11 cellular contexts compared by ENCODE assay signal in the genomic region with DNA sequence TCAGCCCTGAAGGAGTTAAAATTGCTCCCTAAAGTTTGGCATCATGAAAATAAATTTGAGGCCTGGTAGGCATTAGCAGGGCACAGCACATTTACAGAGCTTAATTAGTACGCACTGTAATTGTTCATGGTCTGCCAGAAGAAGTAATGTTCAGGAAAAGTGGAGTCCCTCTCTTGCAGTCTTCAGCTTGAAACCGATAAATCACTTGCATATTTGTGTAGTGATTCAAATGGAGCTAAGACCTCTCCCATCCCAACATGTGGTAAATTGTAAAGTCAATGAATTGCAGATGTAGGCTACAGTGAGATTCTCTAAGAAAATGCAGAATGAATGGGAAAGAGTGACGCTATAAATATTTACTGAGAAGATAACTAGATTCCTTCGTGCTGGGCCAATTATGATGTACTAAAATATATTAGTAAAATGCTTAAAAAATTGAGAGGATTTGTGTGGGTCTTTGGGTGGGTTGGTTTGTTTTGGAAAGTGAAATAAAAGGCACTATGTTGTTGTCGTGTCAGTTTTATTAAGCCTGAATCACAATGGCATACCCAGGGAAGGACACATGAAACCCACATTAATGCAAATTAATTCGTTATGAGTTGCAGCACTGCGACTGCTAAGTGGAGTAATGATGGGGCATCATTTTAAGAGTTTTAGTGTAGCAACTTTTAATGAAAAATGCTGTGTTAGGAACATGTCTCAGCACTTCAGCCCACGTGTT. TPM values are rescaled to one million over a fixed set of nuclear protein-coding genes. Genes with fewer than 3 reads are reported as not detected.
DNase-seq lines count a peak whose midpoint lies in the region; ATAC-seq and TF ChIP-seq lines count a peak whose summit lies in the region.
"Had no signal": no experiment of that assay in that cellular context is flagged by ENCODE, and none has a peak within 500 bp of the region (broad histone marks: within the 10 kb centered on the region; RNA-seq: fewer than 3 reads in every experiment).

No MANE protein-coding gene starts in this region.

- 32 to 35% methylated on average over 5 to 6 of the region's 8 CpGs for WGBS in mesodermal cell (ENCODE audit: insufficient coverage in 2 of 2), 2 experiments

- no peaks in the 10 kb centered on the region for H3K27me3 Mint-ChIP-seq in chondrocyte (ENCODE audit: low read depth)

- H3K9me3 Mint-ChIP-seq in chondrocyte (ENCODE audit: low read depth) = no peaks in the 10 kb centered on the region
- H3K9me3 Mint-ChIP-seq: CD8-positive, alpha-beta memory T cell had no signal

- peaks cover 90% of the 10 kb centered on the region for H3K4me1 Mint-ChIP-seq in chondrocyte (ENCODE audit: low read depth)

- H3K36me3 Mint-ChIP-seq in chondrocyte (ENCODE audit: low read depth) = peaks cover 5% of the 10 kb centered on the region

- no peak for TF ChIP-seq CTCF in chondrocyte (IDR thresholded peaks at IDR 0.05)

- H3K4me1 ChIP-seq in HUES6 (ENCODE audit: control insufficient read depth, insufficient read depth, low read length) (peaks cover 85% of the 10 kb centered on the region), mesodermal cell (ENCODE audit: control insufficient read depth, insufficient read depth, low read length, poor library complexity, severe bottlenecking) (peaks cover 88% of the 10 kb centered on the region)

- H3K27me3 ChIP-seq in HUES6 (ENCODE audit: control insufficient read depth, insufficient read depth, low read length) = no peaks in the 10 kb centered on the region

- peak overlapping the region; percentile 61 for H3K9ac ChIP-seq in HUES6 (ENCODE audit: low read length)

- H3K4me3 ChIP-seq in HUES6 (ENCODE audit: low read depth, low read length) = peak overlapping the region; percentile 74
- peak overlapping the region; percentile 12 for H3K4me3 ChIP-seq in mesodermal cell (ENCODE audit: extremely low read depth, insufficient read depth, low read length, poor library complexity, severe bottlenecking)

- peak overlapping the region; percentile 26 for H3K4me3 Mint-ChIP-seq in chondrocyte (ENCODE audit: unreplicated experiment)

- H3K27ac Mint-ChIP-seq in chondrocyte (ENCODE audit: unreplicated experiment) = peak overlapping the region; percentile 97

- DNase-seq in AG08396 (ENCODE audit: low spot score) (peak; percentile 70), chondrocyte (ENCODE audit: low spot score) (no peak), left lobe of liver (ENCODE audit: low spot score) (no peak), NCI-H1105 (lab: John Stamatoyannopoulos, UW) (no peak)
- DNase-seq in activated naive CD4-positive, alpha-beta T cell treated with anti-CD3 and anti-CD28 coated beads, Interleukin-2, amount 50 U/mL, for 16 hours = no peak
- DNase-seq: activated CD8-positive, alpha-beta memory T cell treated with anti-CD3 and anti-CD28 coated beads for 24 hours; CD8-positive, alpha-beta memory T cell; NCI-H2107 had no signal

- H3K9me3 ChIP-seq in HUES6 (ENCODE audit: control insufficient read depth, insufficient read depth, low read depth, low read length) (no peaks in the 10 kb centered on the region), mesodermal cell (ENCODE audit: control insufficient read depth, low read length) (no peaks in the 10 kb centered on the region)

- ATAC-seq in left lobe of liver = no peak
- no peak for ATAC-seq in GM21515 (IDR thresholded peaks at IDR 0.05; ENCODE audit: unreplicated experiment)

- H3K36me3 ChIP-seq in HUES6 (ENCODE audit: control insufficient read depth, insufficient read depth, low read length) (peaks cover 3% of the 10 kb centered on the region; the same call in 1 of the 2 replicates), mesodermal cell (ENCODE audit: control insufficient read depth, insufficient read depth, low read length) (peaks cover 19% of the 10 kb centered on the region)

- H3K27ac ChIP-seq in HUES6 (ENCODE audit: low read depth, low read length) (peak overlapping the region; percentile 60), mesodermal cell (ENCODE audit: low read depth, low read length, severe bottlenecking) (peak overlapping the region; percentile 73)

RNA-seq across cellular contexts. Expression of gene TCF7L2, which starts 8.4 kb away (rescaled TPM):
- total RNA-seq in chondrocyte (30.9 to 42.3 TPM (median 34.4 TPM) in 3 replicates), left lobe of liver (18.7 TPM)
- polyA plus RNA-seq in mesodermal cell (2013, experiment 1 of 2) = 26.1 TPM
- polyA plus RNA-seq in mesodermal cell (2013, experiment 2 of 2) = 21.6 TPM
